Comparison of ENCODE assay signal across 19 cellular contexts in the genomic region with DNA sequence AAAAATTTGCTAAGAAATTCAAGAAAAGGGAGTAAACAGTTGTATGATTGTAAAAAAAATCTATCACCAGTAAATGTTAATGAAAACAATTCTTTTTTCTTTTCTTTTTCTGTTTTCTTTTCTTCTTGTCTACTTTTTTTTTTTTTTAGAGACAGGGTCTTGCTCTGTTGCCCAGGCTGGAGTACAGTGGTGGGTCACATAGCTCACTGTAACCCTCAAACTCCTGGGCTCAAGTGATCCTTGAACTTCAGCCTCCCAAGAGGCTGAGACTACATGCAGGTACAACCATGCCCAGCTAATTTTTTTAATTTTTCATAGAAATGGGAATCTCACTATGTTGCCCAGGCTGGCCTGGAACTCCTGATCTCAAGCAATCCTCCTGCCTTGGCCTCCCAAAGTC. TPM values are rescaled to one million over a fixed set of nuclear protein-coding genes. Genes with fewer than 3 reads are reported as not detected.
DNase-seq lines count a peak whose midpoint lies in the region; ATAC-seq, FAIRE-seq and TF ChIP-seq lines count a peak whose summit lies in the region.
"Had no signal": no experiment of that assay in that cellular context is flagged by ENCODE, and none has a peak within 500 bp of the region (broad histone marks: within the 10 kb centered on the region; RNA-seq: fewer than 3 reads in every experiment).

No MANE protein-coding gene starts in this region.

- in situ Hi-C loops in HepG2 (cut with HindIII; ENCODE audit: extremely low pct_ligation_motif_present, low pct_unique_long_range_greater_than_20kb): no loop called here

- ATAC-seq in HepG2 (no peak), right lobe of liver (no peak), GM19455 (IDR thresholded peaks at IDR 0.05; ENCODE audit: unreplicated experiment) (no peak), psoas muscle (no peak)

- H2AFZ ChIP-seq in HepG2 (ENCODE audit: low read length): no peak overlapping the region

- H3K4me3 ChIP-seq in HepG2 (replicated peaks in 1 of 3; ENCODE audit: insufficient read depth in 1 of 3, low read depth in 2 of 3, low read length in 3 of 3) (no peak overlapping the region), right lobe of liver (no peak overlapping the region), sigmoid colon (no peak overlapping the region), MG63 (no peak overlapping the region), psoas muscle (no peak overlapping the region)
- H3K4me3 ChIP-seq: BLaER1 treated with 17β-estradiol and CSF1 and Interleukin-3, amounts not matched to agents 10 nM and 100 nM had no signal

- no TSS peak for BruUV-seq in HepG2 (replicated peaks; lab: Mats Ljungman, UMichigan)

- no peak overlapping the region for H3K27ac ChIP-seq in HepG2 (ENCODE audit: extremely low read length, insufficient read depth, low read length)
- no peak overlapping the region for H3K27ac ChIP-seq in right lobe of liver
- H3K27ac ChIP-seq in VCaP: peak overlapping the region; percentile 13; the same call in 1 of the 2 replicates
- H3K27ac ChIP-seq in sigmoid colon: no peak overlapping the region
- no peak overlapping the region for H3K27ac ChIP-seq in psoas muscle
- H3K27ac ChIP-seq: BLaER1 treated with 17β-estradiol and CSF1 and Interleukin-3, amounts not matched to agents 10 nM and 100 nM; HL-60 had no signal

- peak; percentile 8 for FAIRE-seq in HepG2 (lab: Jason Lieb, UNC)
- FAIRE-seq: D721Med, H1, HTR-8/SVneo had no signal

- DNase-seq in HepG2 (ENCODE audit: low spot score): no peak
- no peak for DNase-seq in right lobe of liver
- DNase-seq in sigmoid colon: peak; percentile 6
- no peak for DNase-seq in MG63
- no peak for DNase-seq in psoas muscle
- DNase-seq: 8988T; CD4-positive, alpha-beta T cell; DMS79 treated with DMSO at 0.1 percent for 48 hours; GF-D8; H9; KG1 had no signal

- CTCF ChIA-PET in HepG2 (lab: Yijun Ruan, JAX; ENCODE audit: low intra/inter-chr PET ratio, low total read pairs): interaction anchor here (1.2 kb wide), 1 partner anchor 89 kb away, joined by 3 read pairs; no protein-coding TSS in a partner anchor

- H3K79me2 ChIP-seq in HepG2 (ENCODE audit: insufficient read depth, low read length): no peaks in the 10 kb centered on the region

- TF ChIP-seq EP300 in HepG2 (IDR thresholded peaks at IDR 0.05; ENCODE audit: low read depth in 2 of 2, low read length in 2 of 2): no peak
- TF ChIP-seq EP300 in HepG2 (CRISPR knock-in tag; IDR thresholded peaks at IDR 0.05; ENCODE audit: borderline replicate concordance): no peak
- TF ChIP-seq EP300 in sigmoid colon (IDR thresholded peaks at IDR 0.05): no peak

- no peak for TF ChIP-seq POLR2A in HepG2 (IDR thresholded peaks at IDR 0.05; ENCODE audit: insufficient read depth in 1 of 2, low read depth in 2 of 2, low read length in 2 of 2)
- TF ChIP-seq POLR2A in right lobe of liver (IDR thresholded peaks at IDR 0.05): no peak
- TF ChIP-seq POLR2A in sigmoid colon (IDR thresholded peaks at IDR 0.05): no peak

- H4K20me1 ChIP-seq in HepG2 (ENCODE audit: insufficient read depth, low read length): no peaks in the 10 kb centered on the region
- H4K20me1 ChIP-seq: BLaER1 treated with 17β-estradiol and CSF1 and Interleukin-3, amounts not matched to agents 10 nM and 100 nM had no signal

- H3K4me1 ChIP-seq in HepG2 (ENCODE audit: insufficient read depth, low read length): peaks cover 63% of the 10 kb centered on the region
- no peaks in the 10 kb centered on the region for H3K4me1 ChIP-seq in right lobe of liver
- peaks cover 0 to 5% (median 0%) of the 10 kb centered on the region in 4 donors for H3K4me1 ChIP-seq in sigmoid colon
- peaks cover 8% of the 10 kb centered on the region for H3K4me1 ChIP-seq in psoas muscle

- H3K9me3 ChIP-seq in HepG2 (ENCODE audit: low read length) (no peaks in the 10 kb centered on the region), right lobe of liver (no peaks in the 10 kb centered on the region), sigmoid colon (no peaks in the 10 kb centered on the region), MG63 (no peaks in the 10 kb centered on the region), psoas muscle (no peaks in the 10 kb centered on the region)
- H3K9me3 ChIP-seq: BLaER1 treated with 17β-estradiol and CSF1 and Interleukin-3, amounts not matched to agents 10 nM and 100 nM; Caco-2 had no signal

- peaks cover 0 to 1% of the 10 kb centered on the region in 2 experiments; a peak in 2 of 5 replicates for H3K27me3 ChIP-seq in HepG2 (ENCODE audit: control insufficient read depth in 1 of 2, insufficient read depth in 2 of 2, low read length in 2 of 2)
- no peaks in the 10 kb centered on the region for H3K27me3 ChIP-seq in right lobe of liver
- no peaks in the 10 kb centered on the region for H3K27me3 ChIP-seq in sigmoid colon
- no peaks in the 10 kb centered on the region for H3K27me3 ChIP-seq in MG63
- H3K27me3 ChIP-seq in psoas muscle (ENCODE audit: insufficient read depth in 3 of 3, low read length in 2 of 3): no peaks in the 10 kb centered on the region
- H3K27me3 ChIP-seq: BLaER1 treated with 17β-estradiol and CSF1 and Interleukin-3, amounts not matched to agents 10 nM and 100 nM had no signal

- POLR2A ChIA-PET in HepG2 (lab: Yijun Ruan, JAX): interaction anchor here (0.7 to 1.8 kb wide), 3 partner anchors 57 to 199 kb away, joined by 4 to 7 read pairs (median 5); a partner anchor contains a TSS

- H3K4me2 ChIP-seq in HepG2 (ENCODE audit: low read depth, low read length): peak overlapping the region; percentile 41

- no peak for TF ChIP-seq RAD21 in HepG2 (CRISPR knock-in tag; IDR thresholded peaks at IDR 0.05)

- intact Hi-C loops in HepG2 (cut with micrococcal nuclease; ENCODE audit: unreplicated experiment): loop anchor here (2.0 to 5.0 kb wide), 3 partner anchors 18 to 85 kb away; a partner anchor contains a TSS
- intact Hi-C loops in right lobe of liver (cut with DNase I): no loop called here
- intact Hi-C loops in sigmoid colon (cut with DNase I): no loop called here
- intact Hi-C loops in psoas muscle (cut with DNase I): no loop called here

- H3K36me3 ChIP-seq in HepG2 (replicated peaks in 1 of 2; ENCODE audit: control insufficient read depth in 1 of 2, insufficient read depth in 2 of 2, low read length in 2 of 2) (no peaks in the 10 kb centered on the region), right lobe of liver (no peaks in the 10 kb centered on the region), sigmoid colon (no peaks in the 10 kb centered on the region), MG63 (no peaks in the 10 kb centered on the region), psoas muscle (ENCODE audit: insufficient read depth in 1 of 2, low read depth in 1 of 2) (no peaks in the 10 kb centered on the region)
- H3K36me3 ChIP-seq: BLaER1 treated with 17β-estradiol and CSF1 and Interleukin-3, amounts not matched to agents 10 nM and 100 nM had no signal

- TF ChIP-seq CTCF in HepG2 (CRISPR knock-in tag; IDR thresholded peaks at IDR 0.05) (no peak), right lobe of liver (IDR thresholded peaks at IDR 0.05) (no peak), VCaP (conservative IDR thresholded peaks at IDR 0.05) (no peak), sigmoid colon (IDR thresholded peaks at IDR 0.05) (no peak), psoas muscle (IDR thresholded peaks at IDR 0.05) (no peak)

- H3K9ac ChIP-seq in HepG2 (ENCODE audit: insufficient read depth, low read depth, low read length): no peak overlapping the region
- H3K9ac ChIP-seq: BLaER1 treated with 17β-estradiol and CSF1 and Interleukin-3, amounts not matched to agents 10 nM and 100 nM had no signal

TF ChIP-seq in HepG2, 621 proteins besides CTCF, POLR2A, EP300 and RAD21 (continues in another document):
- TF ChIP-seq, protein P1, sequence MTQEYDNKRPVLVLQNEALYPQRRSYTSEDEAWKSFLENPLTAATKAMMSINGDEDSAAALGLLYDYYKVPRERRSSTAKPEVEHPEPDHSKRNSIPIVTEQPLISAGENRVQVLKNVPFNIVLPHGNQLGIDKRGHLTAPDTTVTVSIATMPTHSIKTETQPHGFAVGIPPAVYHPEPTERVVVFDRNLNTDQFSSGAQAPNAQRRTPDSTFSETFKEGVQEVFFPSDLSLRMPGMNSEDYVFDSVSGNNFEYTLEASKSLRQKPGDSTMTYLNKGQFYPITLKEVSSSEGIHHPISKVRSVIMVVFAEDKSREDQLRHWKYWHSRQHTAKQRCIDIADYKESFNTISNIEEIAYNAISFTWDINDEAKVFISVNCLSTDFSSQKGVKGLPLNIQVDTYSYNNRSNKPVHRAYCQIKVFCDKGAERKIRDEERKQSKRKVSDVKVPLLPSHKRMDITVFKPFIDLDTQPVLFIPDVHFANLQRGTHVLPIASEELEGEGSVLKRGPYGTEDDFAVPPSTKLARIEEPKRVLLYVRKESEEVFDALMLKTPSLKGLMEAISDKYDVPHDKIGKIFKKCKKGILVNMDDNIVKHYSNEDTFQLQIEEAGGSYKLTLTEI (CRISPR knock-in tag; conservative IDR thresholded peaks at IDR 0.05): no peak

RNA-seq across cellular contexts. Expression of a gene that starts 57.2 kb away (rescaled TPM):
- total RNA-seq in HepG2 (2016; rRNA removed; fragmentation: Illumina TruSeq; extraction: Trizol) (27.9 and 28.6 TPM in 2 replicates), right lobe of liver (10 to 100 TPM in 5 of 6 experiments, 1 to 10 TPM in 1; 8.1 to 14.0 (median 11.5) TPM), sigmoid colon (10 to 100 TPM; 23.5 to 37.4 (median 29.9) TPM), psoas muscle (10 to 100 TPM; 16.2 to 26.0 (median 18.6) TPM)
- 12.9 and 14.7 TPM in 2 replicates for total RNA-seq in HepG2 (2016; cell fraction: cytosol; rRNA removed; fragmentation: Illumina TruSeq; extraction: Trizol; ENCODE audit: low read depth)
- 27.3 TPM in 2 replicates for total RNA-seq in HepG2 (2016; cell fraction: insoluble cytoplasmic fraction; rRNA removed; fragmentation: Illumina TruSeq; extraction: Trizol)
- total RNA-seq in HepG2 (2016; cell fraction: membrane; rRNA removed; fragmentation: Illumina TruSeq; extraction: Trizol): 34.8 and 35.5 TPM in 2 replicates
- total RNA-seq in HepG2 (2016; cell fraction: nucleus; rRNA removed; fragmentation: Illumina TruSeq; extraction: Trizol): 31.3 and 31.4 TPM in 2 replicates
- polyA plus RNA-seq in HepG2 (2011; rRNA removed) (15.4 and 16.0 TPM in 2 replicates), sigmoid colon (10 to 100 TPM; 18.1 to 34.2 (median 21.5) TPM), psoas muscle (10 to 100 TPM; 10.4 to 19.0 (median 16.2) TPM)
- polyA plus RNA-seq in HepG2 (2011; cell fraction: cytosol; rRNA removed): 12.9 and 14.9 TPM in 2 replicates
- polyA plus RNA-seq in HepG2 (2011; cell fraction: nucleus; rRNA removed): 15.0 and 21.0 TPM in 2 replicates
- polyA plus RNA-seq in HepG2 (2012): 22.2 and 25.1 TPM in 2 replicates
- polyA plus RNA-seq in HepG2 (2016; cell fraction: cytosol; fragmentation: Illumina TruSeq; extraction: Trizol; ENCODE audit: low read depth): 7.5 TPM in 2 replicates
- 29.2 and 30.6 TPM in 2 replicates for polyA plus RNA-seq in HepG2 (2016; cell fraction: insoluble cytoplasmic fraction; fragmentation: Illumina TruSeq; extraction: Trizol; ENCODE audit: low read depth)
- 18.6 and 19.2 TPM in 2 replicates for polyA plus RNA-seq in HepG2 (2016; cell fraction: membrane; fragmentation: Illumina TruSeq; extraction: Trizol; ENCODE audit: low read depth)
- 36.1 and 41.1 TPM in 2 replicates for polyA plus RNA-seq in HepG2 (2016; cell fraction: nucleus; fragmentation: Illumina TruSeq; extraction: Trizol; ENCODE audit: insufficient read depth, low read depth)
- polyA minus RNA-seq in HepG2 (2011; rRNA and poly(A)+ RNA removed; ENCODE audit: low replicate concordance): 34.2 and 46.5 TPM in 2 replicates
- polyA minus RNA-seq in HepG2 (2011; cell fraction: cytosol; rRNA and poly(A)+ RNA removed): 16.2 and 16.6 TPM in 2 replicates
- 47.6 and 57.8 TPM in 2 replicates for polyA minus RNA-seq in HepG2 (2011; cell fraction: nucleus; rRNA and poly(A)+ RNA removed)
- total RNA-seq in MG63 (2014; rRNA removed; shearing (Covaris generic); ENCODE audit: low replicate concordance): 7.7 and 8.6 TPM in 2 replicates
